Comparison of ENCODE assay signal across 7 cellular contexts in the genomic region with DNA sequence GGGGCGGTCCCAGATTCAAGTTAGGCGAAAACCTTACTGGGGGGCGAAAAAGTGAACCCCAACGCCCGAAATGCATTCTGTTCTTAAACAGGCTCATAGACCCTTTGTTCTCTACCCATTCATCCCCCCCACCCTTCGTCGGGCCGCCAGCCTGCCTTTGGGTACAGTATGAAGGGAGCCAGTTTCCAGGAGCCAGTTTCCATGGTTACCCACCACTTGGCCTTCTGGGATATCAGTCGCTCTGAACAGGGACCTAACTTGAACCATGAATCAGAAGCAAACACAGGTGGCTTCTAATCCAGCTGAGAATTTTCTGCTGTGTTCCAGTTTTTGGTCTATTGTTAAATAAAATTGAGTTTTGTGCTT. TPM values are rescaled to one million over a fixed set of nuclear protein-coding genes. Genes with fewer than 3 reads are reported as not detected.
A peak's percentile ranks its signal among the peaks of the same experiment; 100 is the strongest.
DNase-seq lines count a peak whose midpoint lies in the region; ATAC-seq and TF ChIP-seq lines count a peak whose summit lies in the region.

No MANE protein-coding gene starts in this region.

- peak overlapping the region; percentile 100 for H3K4me3 Mint-ChIP-seq in activated CD4-positive, alpha-beta T cell treated with anti-CD3 and anti-CD28 coated beads, Interleukin-2, amount 10 ng/mL, durations not matched to agents 7 days and 5 days
- H3K4me3 Mint-ChIP-seq in dendritic cell treated with granulocyte-macrophage colony-stimulating factor and Interleukin-4, amounts not matched to agents 40 ng/mL and 50 ng/mL, for 4 days, result peak overlapping the region; percentile 100

- TF ChIP-seq CTCF in GM13976 (IDR thresholded peaks at IDR 0.05; ENCODE audit: borderline replicate concordance, control extremely low read depth, extremely low read depth, insufficient read depth, missing control alignments), result no peak
- TF ChIP-seq CTCF in left lung (IDR thresholded peaks at IDR 0.05), result no peak

- in situ Hi-C loops in GM13976 (cut with MboI; ENCODE audit: low sequenced_read_pairs, unreplicated experiment), result no loop called here

- H3K36me3 Mint-ChIP-seq in activated CD4-positive, alpha-beta T cell treated with anti-CD3 and anti-CD28 coated beads, Interleukin-2, amount 10 ng/mL, durations not matched to agents 7 days and 5 days (ENCODE audit: low read depth), result peaks cover 8% of the 10 kb centered on the region
- peaks cover 13% of the 10 kb centered on the region for H3K36me3 Mint-ChIP-seq in dendritic cell treated with granulocyte-macrophage colony-stimulating factor and Interleukin-4, amounts not matched to agents 40 ng/mL and 50 ng/mL, for 4 days (ENCODE audit: low read depth)

- DNase-seq in GM13976 (ENCODE audit: low spot score), result peak; percentile 80
- DNase-seq in NCI-H345 (lab: John Stamatoyannopoulos, UW), result peak; percentile 80
- peak; percentile 74 for DNase-seq in activated CD4-positive, alpha-beta T cell treated with anti-CD3 and anti-CD28 coated beads, Interleukin-2, amount 10 ng/mL, durations not matched to agents 7 days and 5 days
- peak in 1 of 2 donors; percentile 43 for DNase-seq in left lung
- peak; percentile 22 for DNase-seq in stimulated activated CD4-positive, alpha-beta T cell treated with anti-CD3 and anti-CD28 coated beads, Interleukin-2, amount 100 ng/mL, for 4 hours (ENCODE audit: low read depth)

- intact Hi-C loops in dendritic cell treated with granulocyte-macrophage colony-stimulating factor and Interleukin-4, amounts not matched to agents 40 ng/mL and 50 ng/mL, for 4 days (cut with micrococcal nuclease), result loop anchor here (5.0 to 10.0 kb wide), 2 partner anchors 51 to 251 kb away; partner anchors contain the start of gene CLTC
- intact Hi-C loops in left lung (cut with DNase I), result no loop called here

- H3K9me3 ChIP-seq in left lung, result no peaks in the 10 kb centered on the region

- no peaks in the 10 kb centered on the region for H3K27me3 ChIP-seq in left lung

- H3K9me3 Mint-ChIP-seq in activated CD4-positive, alpha-beta T cell treated with anti-CD3 and anti-CD28 coated beads, Interleukin-2, amount 10 ng/mL, durations not matched to agents 7 days and 5 days, result peaks cover 7% of the 10 kb centered on the region
- H3K9me3 Mint-ChIP-seq in dendritic cell treated with granulocyte-macrophage colony-stimulating factor and Interleukin-4, amounts not matched to agents 40 ng/mL and 50 ng/mL, for 4 days, result no peaks in the 10 kb centered on the region

- H3K4me3 ChIP-seq in left lung, result peak overlapping the region; percentile 86 to 89

- no peaks in the 10 kb centered on the region for H3K36me3 ChIP-seq in left lung

- CTCF ChIA-PET in activated CD4-positive, alpha-beta T cell treated with anti-CD3 and anti-CD28 coated beads, Interleukin-2, amount 10 ng/mL, durations not matched to agents 7 days and 5 days (lab: Charles Lee), result no interaction called here

- peak overlapping the region; percentile 71 to 72 for H3K27ac ChIP-seq in left lung

- H3K27me3 Mint-ChIP-seq in activated CD4-positive, alpha-beta T cell treated with anti-CD3 and anti-CD28 coated beads, Interleukin-2, amount 10 ng/mL, durations not matched to agents 7 days and 5 days, result no peaks in the 10 kb centered on the region
- H3K27me3 Mint-ChIP-seq in dendritic cell treated with granulocyte-macrophage colony-stimulating factor and Interleukin-4, amounts not matched to agents 40 ng/mL and 50 ng/mL, for 4 days, result no peaks in the 10 kb centered on the region

- H3K4me1 ChIP-seq in left lung, result peaks cover 0 to 16% of the 10 kb centered on the region in 2 donors

- peak; percentile 42 for ATAC-seq in HG03045 (IDR thresholded peaks at IDR 0.05; ENCODE audit: unreplicated experiment)
- peak; percentile 82 for ATAC-seq in left lung

- POLR2A ChIA-PET in activated CD4-positive, alpha-beta T cell treated with anti-CD3 and anti-CD28 coated beads, Interleukin-2, amount 10 ng/mL, durations not matched to agents 7 days and 5 days (lab: Charles Lee), result interaction anchor here (1.0 kb wide), 1 partner anchor 53 kb away, joined by 3 read pairs; no protein-coding TSS in a partner anchor

- H3K27ac Mint-ChIP-seq in activated CD4-positive, alpha-beta T cell treated with anti-CD3 and anti-CD28 coated beads, Interleukin-2, amount 10 ng/mL, durations not matched to agents 7 days and 5 days, result peak overlapping the region; percentile 100
- peak overlapping the region; percentile 96 for H3K27ac Mint-ChIP-seq in dendritic cell treated with granulocyte-macrophage colony-stimulating factor and Interleukin-4, amounts not matched to agents 40 ng/mL and 50 ng/mL, for 4 days

- H3K4me1 Mint-ChIP-seq in activated CD4-positive, alpha-beta T cell treated with anti-CD3 and anti-CD28 coated beads, Interleukin-2, amount 10 ng/mL, durations not matched to agents 7 days and 5 days, result peaks cover 22% of the 10 kb centered on the region
- H3K4me1 Mint-ChIP-seq in dendritic cell treated with granulocyte-macrophage colony-stimulating factor and Interleukin-4, amounts not matched to agents 40 ng/mL and 50 ng/mL, for 4 days (ENCODE audit: low read depth), result peaks cover 16% of the 10 kb centered on the region

RNA-seq across cellular contexts. Expression of gene DHX40, which starts 0.5 kb away (rescaled TPM):
- 10 to 100 TPM; 17.9 to 18.4 TPM for total RNA-seq in activated CD4-positive, alpha-beta T cell treated with anti-CD3 and anti-CD28 coated beads, Interleukin-2, amount 10 ng/mL, durations not matched to agents 7 days and 5 days
- total RNA-seq in left lung, result 10 to 100 TPM; 23.9 to 27.6 TPM

RNA-seq across cellular contexts. Expression of gene CLTC, which starts 53.8 kb away (rescaled TPM):
- total RNA-seq in activated CD4-positive, alpha-beta T cell treated with anti-CD3 and anti-CD28 coated beads, Interleukin-2, amount 10 ng/mL, durations not matched to agents 7 days and 5 days, result 100 to 1,000 TPM; 135 to 140 TPM
- 100 to 1,000 TPM; 315 to 335 TPM for total RNA-seq in left lung
